In the genomic region with DNA sequence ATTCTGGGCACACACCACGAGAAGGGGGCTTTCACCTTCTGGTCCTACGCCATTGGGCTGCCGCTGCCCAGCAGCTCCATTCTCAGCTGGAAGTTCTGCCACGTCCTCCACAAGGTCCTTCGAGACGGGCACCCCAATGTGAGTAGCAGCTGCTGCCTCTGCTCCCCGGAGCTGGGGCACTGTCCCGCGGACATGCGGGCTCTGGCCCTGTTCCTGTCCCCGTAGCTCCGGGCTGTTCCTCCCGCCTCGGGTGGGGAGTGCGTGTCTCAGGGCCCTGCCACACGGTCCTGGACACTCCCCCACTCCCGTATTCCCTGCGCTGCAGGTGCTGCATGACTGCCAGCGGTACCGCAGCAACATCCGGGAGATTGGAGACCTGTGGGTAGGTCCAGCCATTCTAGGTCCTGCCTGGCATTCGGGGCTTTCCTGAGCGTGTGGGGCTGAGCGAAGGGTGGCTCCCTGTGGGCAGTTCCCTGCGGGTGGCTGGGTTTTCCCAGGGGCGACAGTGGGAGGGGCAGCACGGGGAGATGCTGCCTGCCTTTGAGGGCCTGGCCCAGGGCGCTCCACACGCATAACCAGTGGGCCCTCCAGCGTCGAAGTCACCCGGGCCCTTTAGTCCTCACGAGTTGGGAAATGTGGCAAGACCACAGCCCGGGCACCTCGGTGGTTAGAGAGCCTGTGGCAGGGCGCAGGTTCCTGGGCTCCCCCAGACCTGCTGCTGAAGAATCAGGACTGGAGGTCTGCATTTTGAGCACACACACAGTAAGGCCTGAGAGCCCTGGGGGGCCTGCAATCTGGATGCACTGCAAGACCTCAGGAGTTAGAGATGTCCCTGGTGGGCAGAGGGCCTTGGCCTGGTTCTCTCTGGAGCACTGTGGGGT, we compare ENCODE assay signal across 2 cellular contexts.
TF ChIP-seq lines count a peak whose summit lies in the region.

No MANE protein-coding gene starts in this region.

TF ChIP-seq in H1, 55 proteins besides CTCF, POLR2A, EP300 and RAD21:
- TF ChIP-seq, protein P1, sequence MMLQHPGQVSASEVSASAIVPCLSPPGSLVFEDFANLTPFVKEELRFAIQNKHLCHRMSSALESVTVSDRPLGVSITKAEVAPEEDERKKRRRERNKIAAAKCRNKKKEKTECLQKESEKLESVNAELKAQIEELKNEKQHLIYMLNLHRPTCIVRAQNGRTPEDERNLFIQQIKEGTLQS (IDR thresholded peaks at IDR 0.05; ENCODE audit: insufficient read depth, low read depth, low read length) = no peak
- TF ChIP-seq MAFK (IDR thresholded peaks at IDR 0.05; ENCODE audit: low read depth, low read length) (no peak), SIN3A (conservative IDR thresholded peaks at IDR 0.05 in 1 of 2, IDR thresholded peaks at IDR 0.05 in 1 of 2; ENCODE audit: low read depth in 1 of 2, low read length in 2 of 2) (no peak), KDM1A (IDR thresholded peaks at IDR 0.05; ENCODE audit: borderline replicate concordance, low read length) (no peak), CTBP2 (IDR thresholded peaks at IDR 0.05; ENCODE audit: borderline replicate concordance, insufficient read depth, insufficient read length, low read length) (no peak), BRCA1 (IDR thresholded peaks at IDR 0.05; ENCODE audit: low read depth, low read length) (no peak), TAF7 (optimal IDR thresholded peaks at IDR 0.05; ENCODE audit: borderline replicate concordance, low read depth, low read length) (no peak)
- TF ChIP-seq, protein P2, sequence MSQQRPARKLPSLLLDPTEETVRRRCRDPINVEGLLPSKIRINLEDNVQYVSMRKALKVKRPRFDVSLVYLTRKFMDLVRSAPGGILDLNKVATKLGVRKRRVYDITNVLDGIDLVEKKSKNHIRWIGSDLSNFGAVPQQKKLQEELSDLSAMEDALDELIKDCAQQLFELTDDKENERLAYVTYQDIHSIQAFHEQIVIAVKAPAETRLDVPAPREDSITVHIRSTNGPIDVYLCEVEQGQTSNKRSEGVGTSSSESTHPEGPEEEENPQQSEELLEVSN (IDR thresholded peaks at IDR 0.05) = no peak

TF ChIP-seq in HepG2, 621 proteins besides CTCF, POLR2A, EP300 and RAD21:
- no peak for TF ChIP-seq HCFC1 (IDR thresholded peaks at IDR 0.05; ENCODE audit: low read depth, low read length)
- TF ChIP-seq, protein P3, sequence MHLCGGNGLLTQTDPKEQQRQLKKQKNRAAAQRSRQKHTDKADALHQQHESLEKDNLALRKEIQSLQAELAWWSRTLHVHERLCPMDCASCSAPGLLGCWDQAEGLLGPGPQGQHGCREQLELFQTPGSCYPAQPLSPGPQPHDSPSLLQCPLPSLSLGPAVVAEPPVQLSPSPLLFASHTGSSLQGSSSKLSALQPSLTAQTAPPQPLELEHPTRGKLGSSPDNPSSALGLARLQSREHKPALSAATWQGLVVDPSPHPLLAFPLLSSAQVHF (CRISPR knock-in tag; IDR thresholded peaks at IDR 0.05) = no peak
- no peak for TF ChIP-seq CHD2 (IDR thresholded peaks at IDR 0.05; ENCODE audit: low read depth, low read length)
- no peak for TF ChIP-seq CBX2 (IDR thresholded peaks at IDR 0.05; ENCODE audit: low read depth, low read length)
- TF ChIP-seq CBX2 (CRISPR knock-in tag; IDR thresholded peaks at IDR 0.05; ENCODE audit: low read depth) = no peak
- TF ChIP-seq ZFP37 (CRISPR knock-in tag; IDR thresholded peaks at IDR 0.05; ENCODE audit: borderline replicate concordance) = no peak
- TF ChIP-seq MXI1 (IDR thresholded peaks at IDR 0.05; ENCODE audit: borderline replicate concordance, low read depth, low read length) = no peak
- TF ChIP-seq KLF15 (CRISPR knock-in tag; IDR thresholded peaks at IDR 0.05; ENCODE audit: borderline replicate concordance) = no peak
- TF ChIP-seq, protein P4, sequence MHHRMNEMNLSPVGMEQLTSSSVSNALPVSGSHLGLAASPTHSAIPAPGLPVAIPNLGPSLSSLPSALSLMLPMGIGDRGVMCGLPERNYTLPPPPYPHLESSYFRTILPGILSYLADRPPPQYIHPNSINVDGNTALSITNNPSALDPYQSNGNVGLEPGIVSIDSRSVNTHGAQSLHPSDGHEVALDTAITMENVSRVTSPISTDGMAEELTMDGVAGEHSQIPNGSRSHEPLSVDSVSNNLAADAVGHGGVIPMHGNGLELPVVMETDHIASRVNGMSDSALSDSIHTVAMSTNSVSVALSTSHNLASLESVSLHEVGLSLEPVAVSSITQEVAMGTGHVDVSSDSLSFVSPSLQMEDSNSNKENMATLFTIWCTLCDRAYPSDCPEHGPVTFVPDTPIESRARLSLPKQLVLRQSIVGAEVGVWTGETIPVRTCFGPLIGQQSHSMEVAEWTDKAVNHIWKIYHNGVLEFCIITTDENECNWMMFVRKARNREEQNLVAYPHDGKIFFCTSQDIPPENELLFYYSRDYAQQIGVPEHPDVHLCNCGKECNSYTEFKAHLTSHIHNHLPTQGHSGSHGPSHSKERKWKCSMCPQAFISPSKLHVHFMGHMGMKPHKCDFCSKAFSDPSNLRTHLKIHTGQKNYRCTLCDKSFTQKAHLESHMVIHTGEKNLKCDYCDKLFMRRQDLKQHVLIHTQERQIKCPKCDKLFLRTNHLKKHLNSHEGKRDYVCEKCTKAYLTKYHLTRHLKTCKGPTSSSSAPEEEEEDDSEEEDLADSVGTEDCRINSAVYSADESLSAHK (CRISPR knock-in tag; IDR thresholded peaks at IDR 0.05; ENCODE audit: borderline replicate concordance) = no peak
